In the genomic region with DNA sequence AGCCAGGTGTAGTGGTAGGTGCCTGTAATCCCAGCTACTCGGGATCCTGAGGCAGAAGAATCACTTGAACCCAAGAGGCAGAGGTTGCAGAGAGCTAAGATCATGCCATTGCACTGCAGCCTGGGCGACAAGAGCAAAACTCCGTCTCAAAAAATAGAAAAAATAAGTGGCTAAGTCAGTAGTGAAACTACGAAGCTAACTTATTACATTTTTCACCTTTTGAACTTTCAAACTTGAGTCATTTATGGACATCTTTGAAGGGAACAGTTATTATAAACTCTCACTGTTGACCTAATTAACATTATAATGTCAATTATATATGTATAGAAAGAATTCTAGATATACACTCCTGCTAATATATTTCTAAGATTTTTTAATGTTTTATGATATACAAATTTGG, we compare ENCODE assay signal across 17 cellular contexts.
"Had no signal": no experiment of that assay in that cellular context is flagged by ENCODE, and none has a peak within 500 bp of the region (broad histone marks: within the 10 kb centered on the region; RNA-seq: fewer than 3 reads in every experiment).

No MANE protein-coding gene starts in this region.

- DNase-seq: activated CD4-positive, alpha-beta T cell treated with anti-CD3 and anti-CD28 coated beads, Interleukin-2, amount 50 U/mL, for 1 hour; activated CD4-positive, CD25-positive, alpha-beta regulatory T cell; activated naive CD4-positive, alpha-beta T cell treated with anti-CD3 and anti-CD28 coated beads for 36 hours; activated T-cell treated with anti-CD3 and anti-CD28 coated beads for 4 hours; foreskin melanocyte; heart right ventricle; islet precursor cell; left ventricle myocardium inferior; mesenchymal stem cell; nephron progenitor cell; psoas muscle; stimulated activated CD4-positive, alpha-beta T cell treated with anti-CD3 and anti-CD28 coated beads, Interleukin-4, amount 100 ng/mL, for 1 hour; stomach had no signal

- FAIRE-seq: astrocyte, endometrium had no signal

- H3K27me3 ChIP-seq: stomach had no signal

- H3K9me3 ChIP-seq: left ventricle myocardium inferior, stomach, thoracic aorta had no signal

- H3K36me3 ChIP-seq: heart right ventricle, left ventricle myocardium inferior, stomach, thoracic aorta had no signal

- ATAC-seq: activated T-helper 17 cell treated with anti-CD3 and anti-CD28 coated beads, Interleukin-2, amount 50 U/mL, for 72 hours; heart right ventricle; psoas muscle had no signal

- H3K4me3 ChIP-seq: heart right ventricle, left ventricle myocardium inferior, psoas muscle, stomach, thoracic aorta had no signal
